Comparison of ENCODE assay signal across 8 cellular contexts in genomic region chr15:90413411-90414379, GRCh38. TPM values are rescaled to one million over a fixed set of nuclear protein-coding genes. Genes with fewer than 3 reads are reported as not detected.
DNase-seq lines count a peak whose midpoint lies in the region; FAIRE-seq and TF ChIP-seq lines count a peak whose summit lies in the region.

No MANE protein-coding gene starts in this region.

- peak overlapping the region; percentile 91 for H3K27ac ChIP-seq in SJSA1
- H3K27ac ChIP-seq in epithelial cell of prostate, result peak overlapping the region; percentile 82

- no peaks in the 10 kb centered on the region for H3K9me3 ChIP-seq in SJSA1 (replicated peaks)

- H3K27ac Mint-ChIP-seq in osteocyte (ENCODE audit: unreplicated experiment), result peak overlapping the region; percentile 97

- peaks cover 12% of the 10 kb centered on the region for H3K36me3 Mint-ChIP-seq in osteocyte (ENCODE audit: unreplicated experiment)

- peaks cover 36% of the 10 kb centered on the region for H3K4me1 ChIP-seq in SJSA1 (replicated peaks)

- H3K9me3 Mint-ChIP-seq in osteocyte (ENCODE audit: unreplicated experiment), result no peaks in the 10 kb centered on the region

- no peaks in the 10 kb centered on the region for H3K27me3 ChIP-seq in SJSA1 (replicated peaks)

- H3K4me3 ChIP-seq in SJSA1, result no peak overlapping the region

- no peaks in the 10 kb centered on the region for H3K27me3 Mint-ChIP-seq in osteocyte (ENCODE audit: unreplicated experiment)

- peaks cover 3% of the 10 kb centered on the region; the same call in 1 of the 2 replicates for H3K36me3 ChIP-seq in SJSA1

- FAIRE-seq in G401.6 (lab: Jason Lieb, UNC), result peak; percentile 78

- no peak for TF ChIP-seq CTCF in osteocyte (IDR thresholded peaks at IDR 0.05)

- H3K4me3 Mint-ChIP-seq in osteocyte (ENCODE audit: unreplicated experiment), result peak overlapping the region; percentile 56

- DNase-seq in SJSA1 (ENCODE audit: low read depth in 1 of 2, low spot score in 2 of 2), result peak; percentile 66 to 79
- no peak for DNase-seq in epithelial cell of prostate (ENCODE audit: low read depth, low spot score)
- no peak for DNase-seq in osteocyte (ENCODE audit: extremely low spot score, unreplicated experiment)
- DNase-seq in NCI-H2227 (lab: John Stamatoyannopoulos, UW; ENCODE audit: unreplicated experiment), result no peak
- DNase-seq in NCI-H345 (lab: John Stamatoyannopoulos, UW), result no peak
- no peak for DNase-seq in NCI-H2107 treated with DMSO at 0.1 percent for 48 hours (lab: John Stamatoyannopoulos, UW; ENCODE audit: unreplicated experiment)
- no peak for DNase-seq in NCI-H146 treated with DMSO at 0.1 percent for 48 hours (lab: John Stamatoyannopoulos, UW; ENCODE audit: unreplicated experiment)

- peaks cover 59% of the 10 kb centered on the region for H3K4me1 Mint-ChIP-seq in osteocyte (ENCODE audit: unreplicated experiment)

RNA-seq across cellular contexts. Expression of gene IQGAP1, which starts 25.7 kb away (rescaled TPM):
- 163 and 235 TPM in 2 replicates for total RNA-seq in SJSA1 (2014; rRNA removed; shearing (Covaris generic))
- 178 TPM in 2 replicates for total RNA-seq in osteocyte

Comparison
In these comparisons a context has a peak if more than half of its experiments do, and no peak if none do; other contexts are left out.
1. DNase-seq: peak in SJSA1 (2 of 2); none in epithelial cell of prostate (single experiment), osteocyte (single experiment), NCI-H2227 (single experiment), NCI-H345 (single experiment), NCI-H2107 treated with DMSO at 0.1 percent for 48 hours (single experiment) and NCI-H146 treated with DMSO at 0.1 percent for 48 hours (single experiment).